Comparison of ENCODE assay signal across 8 cellular contexts in genomic region chr14:70600382-70601157, GRCh38. TPM values are rescaled to one million over a fixed set of nuclear protein-coding genes. Genes with fewer than 3 reads are reported as not detected.
A peak's percentile ranks its signal among the peaks of the same experiment; 100 is the strongest.
DNase-seq lines count a peak whose midpoint lies in the region; ATAC-seq, FAIRE-seq and TF ChIP-seq lines count a peak whose summit lies in the region.

MED6 (minus strand) TSS chr14:70600655; CDS start chr14:70600637, 18 bp downstream.

- H3K4me1 Mint-ChIP-seq in activated B cell treated with CpG ODN at 0.5 μM for 24 hours: peaks cover 43% of the 10 kb centered on the region
- peaks cover 19 to 46% of the 10 kb centered on the region in 2 donors for H3K4me1 Mint-ChIP-seq in immature natural killer cell

- peak within 1 kb of the TSS; percentile 94 for H2AFZ ChIP-seq in smooth muscle cell (ENCODE audit: low read depth)

- peak within 1 kb of the TSS; percentile 89 for H3K27ac ChIP-seq in smooth muscle cell (ENCODE audit: low read depth)

- peaks cover 2% of the 10 kb centered on the region for H3K36me3 ChIP-seq in bronchial epithelial cell (ENCODE audit: control insufficient read depth, insufficient read depth, low read length)
- no peaks in the 10 kb centered on the region for H3K36me3 ChIP-seq in smooth muscle cell (ENCODE audit: low read depth)

- peak within 1 kb of the TSS; percentile 95 for H3K9ac ChIP-seq in smooth muscle cell (ENCODE audit: low read depth)

- peak; percentile 93 for FAIRE-seq in bronchial epithelial cell (lab: Jason Lieb, UNC)

- TF ChIP-seq CTCF in activated B cell treated with CpG ODN at 0.5 μM for 24 hours (IDR thresholded peaks at IDR 0.05): no peak
- TF ChIP-seq CTCF in bronchial epithelial cell (IDR thresholded peaks at IDR 0.05; ENCODE audit: insufficient read depth, low read length, severe bottlenecking): no peak
- no peak for TF ChIP-seq CTCF in smooth muscle cell (IDR thresholded peaks at IDR 0.05; ENCODE audit: borderline replicate concordance, insufficient read depth, poor library complexity, severe bottlenecking)

- H3K4me1 ChIP-seq in smooth muscle cell (ENCODE audit: low read depth): peaks cover 8% of the 10 kb centered on the region

- CTCF ChIA-PET in activated B cell treated with CpG ODN at 0.5 μM for 24 hours (lab: Charles Lee): interaction anchor here (0.6 to 1.9 kb wide), 3 partner anchors 18 to 113 kb away, joined by 3 to 9 read pairs (median 4); no protein-coding TSS in a partner anchor

- H3F3A ChIP-seq in smooth muscle cell (ENCODE audit: low read depth): no peaks in the 10 kb centered on the region

- DNase-seq in ACHN (peak; percentile 92), NCI-H345 treated with DMSO at 0.1 percent for 48 hours (lab: John Stamatoyannopoulos, UW; ENCODE audit: unreplicated experiment) (peak; percentile 82), activated B cell treated with CpG ODN at 0.5 μM for 24 hours (peak; percentile 77), bronchial epithelial cell (ENCODE audit: low read depth) (peak; percentile 83), immature natural killer cell (peak; percentile 84 to 89 (median 87)), smooth muscle cell (lab: John Stamatoyannopoulos, UW; ENCODE audit: unreplicated experiment) (peak; percentile 70)

- WGBS in smooth muscle cell (ENCODE audit: low lambda C conversion rate): under 1% methylated on average over 30 of the region's 43 CpGs

- in situ Hi-C loops in ACHN (cut with HindIII; ENCODE audit: low pct_ligation_motif_present, low pct_unique_long_range_greater_than_20kb, low sequenced_read_pairs): no loop called here

- H3K36me3 Mint-ChIP-seq in activated B cell treated with CpG ODN at 0.5 μM for 24 hours (ENCODE audit: low read depth) (peaks cover 24% of the 10 kb centered on the region), immature natural killer cell (peaks cover 0 to 6% (median 5%) of the 10 kb centered on the region in 3 donors)

- no peaks in the 10 kb centered on the region for H3K9me3 ChIP-seq in smooth muscle cell (replicated peaks; ENCODE audit: low read depth)

- H3K27ac Mint-ChIP-seq in activated B cell treated with CpG ODN at 0.5 μM for 24 hours (peak within 1 kb of the TSS; percentile 94), immature natural killer cell (peak within 1 kb of the TSS; percentile 87 to 98 (median 96))

- H3K27me3 Mint-ChIP-seq in activated B cell treated with CpG ODN at 0.5 μM for 24 hours (no peaks in the 10 kb centered on the region), immature natural killer cell (ENCODE audit: low read depth in 3 of 3) (peaks cover 5 to 12% (median 5%) of the 10 kb centered on the region in 3 donors)

- peak within 1 kb of the TSS; percentile 99 for H3K4me3 Mint-ChIP-seq in activated B cell treated with CpG ODN at 0.5 μM for 24 hours
- H3K4me3 Mint-ChIP-seq in immature natural killer cell: peak within 1 kb of the TSS; percentile 97 to 100 (median 99)

- H3K4me2 ChIP-seq in smooth muscle cell: peak within 1 kb of the TSS; percentile 99

- POLR2A ChIA-PET in activated B cell treated with CpG ODN at 0.5 μM for 24 hours (lab: Charles Lee): interaction anchor here (0.6 to 2.7 kb wide), 11 partner anchors 13 to 715 kb away, joined by 3 to 15 read pairs (median 5); partner anchors contain the start of genes COX16, MAP3K9, PCNX1 and TTC9

- ATAC-seq in GM18907 (IDR thresholded peaks at IDR 0.05; ENCODE audit: unreplicated experiment) (peak; percentile 83), HG03175 (IDR thresholded peaks at IDR 0.05; ENCODE audit: unreplicated experiment) (peak; percentile 93), activated B cell treated with CpG ODN at 0.5 μM for 24 hours (ENCODE audit: low read depth) (peak; percentile 99)

- peaks cover 48% of the 10 kb centered on the region for H3K79me2 ChIP-seq in smooth muscle cell (ENCODE audit: low read depth)

- peaks cover 30% of the 10 kb centered on the region for H4K20me1 ChIP-seq in smooth muscle cell (ENCODE audit: low read depth)

- intact Hi-C loops in activated B cell treated with CpG ODN at 0.5 μM for 24 hours (cut with micrococcal nuclease): loop anchor here (1.0 to 2.0 kb wide), 7 partner anchors 41 to 307 kb away; partner anchors contain the start of genes COX16, MAP3K9, PCNX1 and TTC9

- H3K4me3 ChIP-seq in bronchial epithelial cell (ENCODE audit: low read depth, low read length) (peak within 1 kb of the TSS; percentile 58), smooth muscle cell (peak within 1 kb of the TSS; percentile 90)

- H3K27me3 ChIP-seq in bronchial epithelial cell (ENCODE audit: control insufficient read depth, insufficient read depth, low read length) (no peaks in the 10 kb centered on the region), smooth muscle cell (ENCODE audit: low read depth) (no peaks in the 10 kb centered on the region)

- H3K9me3 Mint-ChIP-seq in activated B cell treated with CpG ODN at 0.5 μM for 24 hours (no peaks in the 10 kb centered on the region), immature natural killer cell (no peaks in the 10 kb centered on the region)

RNA-seq across cellular contexts. Expression of gene MED6, which starts in this region (rescaled TPM):
- total RNA-seq in activated B cell treated with CpG ODN at 0.5 μM for 24 hours (50.5 and 57.0 TPM in 2 replicates), bronchial epithelial cell (31.6 and 33.4 TPM in 2 replicates), smooth muscle cell (40.9 and 58.2 TPM in 2 replicates)
- polyA plus RNA-seq in immature natural killer cell (10 to 100 TPM; 21.3 to 37.3 (median 28.5) TPM), smooth muscle cell (45.0 and 45.6 TPM in 2 replicates)

Comparison
In these comparisons a context has a peak if more than half of its experiments do, and no peak if none do; other contexts are left out.
1. Peak in every context shown above with its lines: DNase-seq, ATAC-seq, H3K4me3 ChIP-seq and H3K27ac ChIP-seq.